ENCODE assay signal across 15 cellular contexts in the genomic region with DNA sequence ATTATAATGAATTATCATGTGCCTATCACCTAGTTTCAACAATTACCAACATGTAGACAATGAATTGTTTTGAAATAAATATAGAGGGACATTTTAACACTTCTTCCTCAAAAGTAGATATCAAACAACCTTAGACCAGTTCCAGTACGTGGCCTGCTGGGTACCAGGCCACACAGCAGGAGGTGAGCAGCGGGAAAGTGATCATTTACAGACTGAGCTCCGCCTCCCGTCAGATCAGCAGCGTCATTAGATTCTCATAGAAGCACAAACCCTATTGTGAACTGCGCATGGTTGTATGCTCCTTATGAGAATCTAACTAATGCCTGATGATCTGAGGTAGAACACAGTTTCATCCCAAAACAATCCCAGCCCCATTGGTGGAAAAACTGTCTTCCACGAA.
"Had no signal": no experiment of that assay in that cellular context is flagged by ENCODE, and none has a peak within 500 bp of the region (broad histone marks: within the 10 kb centered on the region; RNA-seq: fewer than 3 reads in every experiment).

No MANE protein-coding gene starts in this region.

- H3K4me3 ChIP-seq: lung, psoas muscle, upper lobe of right lung had no signal

- H3K4me1 ChIP-seq: foreskin keratinocyte, psoas muscle, upper lobe of right lung had no signal

- H3K27ac ChIP-seq: foreskin keratinocyte, psoas muscle, upper lobe of right lung had no signal

- DNase-seq: activated CD4-positive, alpha-beta T cell treated with anti-CD3 and anti-CD28 coated beads, Interleukin-2, amount 50 U/mL, for 1 hour; activated CD8-positive, alpha-beta memory T cell treated with anti-CD3 and anti-CD28 coated beads for 24 hours; central memory CD4-positive, alpha-beta T cell; cortex of kidney; effector CD4-positive, alpha-beta T cell; foreskin keratinocyte; glutamatergic neuron; hypothalamus; kidney glomerular epithelial cell; midbrain; psoas muscle; upper lobe of right lung had no signal

- ATAC-seq: activated CD4-positive, CD25-positive, alpha-beta regulatory T cell treated with anti-CD3 and anti-CD28 coated beads, Interleukin-2, amount 50 U/mL, for 24 hours; foreskin keratinocyte; psoas muscle; sciatic nerve; upper lobe of right lung had no signal

- H3K9me3 ChIP-seq: psoas muscle, upper lobe of right lung had no signal
